In genomic region chr14:100035700-100036099, GRCh38 we compare ENCODE assay signal across 19 cellular contexts.
"Had no signal": no experiment of that assay in that cellular context is flagged by ENCODE, and none has a peak within 500 bp of the region (broad histone marks: within the 10 kb centered on the region; RNA-seq: fewer than 3 reads in every experiment).

No MANE protein-coding gene starts in this region.

- H3K4me2 ChIP-seq: neural progenitor cell had no signal

- H3K27ac ChIP-seq: ascending aorta, colonic mucosa, left ventricle myocardium inferior, neural progenitor cell, psoas muscle, skin epidermis, tibial artery had no signal

- DNase-seq: activated CD4-positive, alpha-beta T cell treated with anti-CD3 and anti-CD28 coated beads for 36 hours; activated CD4-positive, alpha-beta T cell treated with anti-CD3 and anti-CD28 coated beads, Interleukin-2, amount 50 U/mL, for 48 hours; activated gamma-delta T cell; colonic mucosa; erythroblast; foreskin melanocyte; head of caudate nucleus; left ventricle myocardium inferior; mucosa of descending colon; naive thymus-derived CD4-positive, alpha-beta T cell; psoas muscle; right cardiac atrium; stimulated activated naive CD8-positive, alpha-beta T cell treated with anti-CD3 and anti-CD28 coated beads, Interleukin-15, Interleukin-2, amounts not matched to agents 100 U/mL and 50 U/mL, for 24 hours; substantia nigra; tibial artery had no signal

- ATAC-seq: activated CD4-positive, alpha-beta T cell treated with anti-CD3 and anti-CD28 coated beads for 36 hours; mucosa of descending colon; naive thymus-derived CD4-positive, alpha-beta T cell; psoas muscle; right cardiac atrium; stimulated activated naive CD8-positive, alpha-beta T cell treated with anti-CD3 and anti-CD28 coated beads, Interleukin-15, Interleukin-2, amounts not matched to agents 100 U/mL and 50 U/mL, for 24 hours had no signal

- H3K27me3 ChIP-seq: ascending aorta, colonic mucosa, neural progenitor cell, tibial artery had no signal

- H2AFZ ChIP-seq: neural progenitor cell had no signal

- FAIRE-seq: TTC549 had no signal

- H3K4me3 ChIP-seq: ascending aorta, colonic mucosa, left ventricle myocardium inferior, mucosa of descending colon, neural progenitor cell, psoas muscle, skin epidermis, tibial artery had no signal

- H3K9me3 ChIP-seq: ascending aorta, colonic mucosa, left ventricle myocardium inferior, mucosa of descending colon, psoas muscle, tibial artery had no signal

- H3K9ac ChIP-seq: neural progenitor cell had no signal

- H3K36me3 ChIP-seq: ascending aorta, colonic mucosa, left ventricle myocardium inferior, neural progenitor cell, tibial artery had no signal

- H3K4me1 ChIP-seq: colonic mucosa had no signal
